In the genomic region with DNA sequence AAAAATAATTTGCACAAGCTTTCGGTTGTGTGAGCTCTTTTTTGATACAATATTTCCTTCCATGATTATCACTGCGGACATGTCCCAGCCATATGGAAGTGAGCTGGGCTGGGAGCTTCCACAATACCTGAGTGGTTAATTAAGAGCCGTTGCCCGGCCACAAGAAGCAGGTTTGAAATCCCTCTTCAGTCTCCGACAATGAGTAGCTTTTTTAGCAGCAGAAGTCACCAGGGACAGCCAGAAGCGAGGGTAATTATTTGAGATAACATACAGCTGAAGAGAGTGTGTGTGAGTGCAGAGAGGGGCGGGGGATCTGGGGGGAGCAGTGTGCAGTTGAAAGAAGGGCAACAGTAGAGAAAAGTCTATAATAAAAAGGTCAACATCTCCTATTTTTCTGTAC, we compare ENCODE assay signal across 14 cellular contexts.
A peak's percentile ranks its signal among the peaks of the same experiment; 100 is the strongest.
DNase-seq lines count a peak whose midpoint lies in the region; ATAC-seq, FAIRE-seq and TF ChIP-seq lines count a peak whose summit lies in the region.
"Had no signal": no experiment of that assay in that cellular context is flagged by ENCODE, and none has a peak within 500 bp of the region (broad histone marks: within the 10 kb centered on the region; RNA-seq: fewer than 3 reads in every experiment).

No MANE protein-coding gene starts in this region.

- peak overlapping the region in 1 of 2 experiments; percentile 14; a peak in 1 of 4 replicates for H3K27ac ChIP-seq in SK-N-SH (ENCODE audit: low read depth in 2 of 2, low read length in 1 of 2)
- H3K27ac ChIP-seq in astrocyte (ENCODE audit: low read depth, low read length), result no peak overlapping the region
- H3K27ac ChIP-seq: A549, parathyroid adenoma had no signal

- TF ChIP-seq CTCF in SK-N-SH (IDR thresholded peaks at IDR 0.05) (no peak), astrocyte (IDR thresholded peaks at IDR 0.05; ENCODE audit: insufficient read depth, low read depth, low read length) (no peak), progenitor cell of endocrine pancreas (IDR thresholded peaks at IDR 0.05; ENCODE audit: unreplicated experiment) (no peak)

- H3K9me3 ChIP-seq in SK-N-SH (no peaks in the 10 kb centered on the region), astrocyte (ENCODE audit: insufficient read depth, low read depth, low read length) (peaks cover 2% of the 10 kb centered on the region)
- H3K9me3 ChIP-seq: A549 had no signal

- no peaks in the 10 kb centered on the region for H3F3A ChIP-seq in SK-N-SH (replicated peaks; ENCODE audit: insufficient read depth)

- no peak overlapping the region for H3K4me3 ChIP-seq in SK-N-SH (ENCODE audit: low read depth in 2 of 2, low read length in 1 of 2)
- H3K4me3 ChIP-seq in astrocyte (ENCODE audit: insufficient read depth, low read depth, low read length), result no peak overlapping the region
- H3K4me3 ChIP-seq in H7 (ENCODE audit: insufficient read depth, low read depth, low read length), result no peak overlapping the region
- H3K4me3 ChIP-seq: A549 had no signal

- peak in 1 of 2 experiments; percentile 53; a peak in 1 of 4 replicates for TF ChIP-seq EP300 in SK-N-SH (IDR thresholded peaks at IDR 0.05; ENCODE audit: borderline replicate concordance in 1 of 2, low read depth in 1 of 2, low read length in 1 of 2)

- no peak overlapping the region for H3K4me2 ChIP-seq in SK-N-SH
- peak overlapping the region; percentile 71 for H3K4me2 ChIP-seq in astrocyte (ENCODE audit: low read length)
- H3K4me2 ChIP-seq: A549 had no signal

- WGBS in SK-N-SH (ENCODE audit: low lambda C conversion rate), result 26% methylated on average over 7 of the region's 7 CpGs

- intact Hi-C loops in activated CD4-positive, alpha-beta T cell treated with anti-CD3 and anti-CD28 coated beads, Interleukin-2, amount 10 ng/mL, durations not matched to agents 24 days and 14 days (cut with micrococcal nuclease), result no loop called here

- H3K36me3 Mint-ChIP-seq in astrocyte (ENCODE audit: low read depth, unreplicated experiment), result no peaks in the 10 kb centered on the region
- H3K36me3 Mint-ChIP-seq in progenitor cell of endocrine pancreas (ENCODE audit: insufficient read depth), result no peaks in the 10 kb centered on the region
- no peaks in the 10 kb centered on the region for H3K36me3 Mint-ChIP-seq in activated CD4-positive, alpha-beta T cell treated with anti-CD3 and anti-CD28 coated beads, Interleukin-2, amount 10 ng/mL, durations not matched to agents 24 days and 14 days (ENCODE audit: low read depth)

- DNase-seq in SK-N-SH, result peak; percentile 63
- DNase-seq in NCI-H2107 treated with DMSO at 0.1 percent for 48 hours (lab: John Stamatoyannopoulos, UW; ENCODE audit: unreplicated experiment), result peak; percentile 84
- no peak for DNase-seq in astrocyte (ENCODE audit: low read depth)
- DNase-seq in progenitor cell of endocrine pancreas (ENCODE audit: low spot score, unreplicated experiment), result no peak
- no peak for DNase-seq in activated CD4-positive, alpha-beta T cell treated with anti-CD3 and anti-CD28 coated beads, Interleukin-2, amount 10 ng/mL, durations not matched to agents 24 days and 14 days
- DNase-seq in H7, result no peak
- DNase-seq: activated T-cell treated with anti-CD3 and anti-CD28 coated beads, Interleukin-2, amount 50 U/mL, for 4 hours had no signal

- H3K9me2 ChIP-seq in SK-N-SH, result no peaks in the 10 kb centered on the region

- H3K9ac ChIP-seq in SK-N-SH (no peak overlapping the region), astrocyte (ENCODE audit: low read length) (no peak overlapping the region)
- H3K9ac ChIP-seq: parathyroid adenoma had no signal

- H3K4me1 ChIP-seq in SK-N-SH (ENCODE audit: control insufficient read depth in 1 of 2, insufficient read depth in 2 of 2, low read depth in 1 of 2, low read length in 1 of 2) (peaks cover 5 to 13% of the 10 kb centered on the region in 2 experiments; a peak in 3 of 4 replicates), astrocyte (ENCODE audit: insufficient read depth, low read length) (peaks cover 23% of the 10 kb centered on the region)
- H3K4me1 ChIP-seq: A549 had no signal

- H3K27me3 ChIP-seq in SK-N-SH (ENCODE audit: insufficient read depth) (no peaks in the 10 kb centered on the region), astrocyte (ENCODE audit: insufficient read depth, low read length) (peaks cover 5% of the 10 kb centered on the region), H7 (ENCODE audit: control insufficient read depth, insufficient read depth, low read length) (no peaks in the 10 kb centered on the region)

- H3K9me3 Mint-ChIP-seq in astrocyte (ENCODE audit: unreplicated experiment), result no peaks in the 10 kb centered on the region
- H3K9me3 Mint-ChIP-seq in progenitor cell of endocrine pancreas (ENCODE audit: low read depth), result no peaks in the 10 kb centered on the region
- no peaks in the 10 kb centered on the region for H3K9me3 Mint-ChIP-seq in activated CD4-positive, alpha-beta T cell treated with anti-CD3 and anti-CD28 coated beads, Interleukin-2, amount 10 ng/mL, durations not matched to agents 24 days and 14 days
- H3K9me3 Mint-ChIP-seq: activated T-cell treated with anti-CD3 and anti-CD28 coated beads, Interleukin-2, amount 50 U/mL, for 4 hours; T-helper 1 cell treated with Interleukin-12 subunit alpha and Interleukin-12 subunit beta and Interleukin-4 antibody, amounts not matched to agents 30 μg/mL and 1 μg/mL, for 36 hours had no signal

- H3K27me3 Mint-ChIP-seq in astrocyte (ENCODE audit: low read depth, unreplicated experiment), result peaks cover 26% of the 10 kb centered on the region
- H3K27me3 Mint-ChIP-seq in progenitor cell of endocrine pancreas, result peaks cover 52% of the 10 kb centered on the region
- peaks cover 2% of the 10 kb centered on the region for H3K27me3 Mint-ChIP-seq in activated CD4-positive, alpha-beta T cell treated with anti-CD3 and anti-CD28 coated beads, Interleukin-2, amount 10 ng/mL, durations not matched to agents 24 days and 14 days

- H3K27ac Mint-ChIP-seq in astrocyte (ENCODE audit: unreplicated experiment) (no peak overlapping the region), progenitor cell of endocrine pancreas (no peak overlapping the region)
- no peak overlapping the region for H3K27ac Mint-ChIP-seq in activated CD4-positive, alpha-beta T cell treated with anti-CD3 and anti-CD28 coated beads, Interleukin-2, amount 10 ng/mL, durations not matched to agents 24 days and 14 days
- H3K27ac Mint-ChIP-seq: T-helper 1 cell treated with Interleukin-12 subunit alpha and Interleukin-12 subunit beta and Interleukin-4 antibody, amounts not matched to agents 30 μg/mL and 1 μg/mL, for 36 hours had no signal

- no peak; the same call in 2 of the 3 replicates for ATAC-seq in SK-N-SH treated with all-trans-retinoic acid at 6 μM for 48 hours
- ATAC-seq in HG02840 (IDR thresholded peaks at IDR 0.05; ENCODE audit: low FRiP score, unreplicated experiment), result no peak
- ATAC-seq: A549; activated T-cell treated with anti-CD3 and anti-CD28 coated beads, Interleukin-2, amount 50 U/mL, for 4 hours; Panc1 had no signal

- H3K4me1 Mint-ChIP-seq in astrocyte (ENCODE audit: low read depth, unreplicated experiment) (peaks cover 6% of the 10 kb centered on the region), progenitor cell of endocrine pancreas (ENCODE audit: low read depth) (peaks cover 25% of the 10 kb centered on the region)
- no peaks in the 10 kb centered on the region for H3K4me1 Mint-ChIP-seq in activated CD4-positive, alpha-beta T cell treated with anti-CD3 and anti-CD28 coated beads, Interleukin-2, amount 10 ng/mL, durations not matched to agents 24 days and 14 days

- no peaks in the 10 kb centered on the region for H3K79me2 ChIP-seq in SK-N-SH (ENCODE audit: insufficient read depth)
- H3K79me2 ChIP-seq in astrocyte (ENCODE audit: insufficient read depth, low read length), result no peaks in the 10 kb centered on the region
- H3K79me2 ChIP-seq: parathyroid adenoma had no signal

- H2AFZ ChIP-seq in SK-N-SH (ENCODE audit: low read depth) (peak overlapping the region; percentile 22; the same call in 1 of the 2 replicates), astrocyte (ENCODE audit: low read depth, low read length) (no peak overlapping the region)
- H2AFZ ChIP-seq: parathyroid adenoma had no signal

- H4K20me1 ChIP-seq in SK-N-SH (ENCODE audit: insufficient read depth) (no peaks in the 10 kb centered on the region), astrocyte (ENCODE audit: insufficient read depth, low read length) (no peaks in the 10 kb centered on the region)

- no peak for FAIRE-seq in astrocyte (lab: Jason Lieb, UNC)
- FAIRE-seq: A549, GM18507 had no signal

- POLR2A ChIA-PET in SK-N-SH (lab: Yijun Ruan, JAX), result no interaction called here

- no peak; the same call in 1 of the 2 replicates for TF ChIP-seq RAD21 in SK-N-SH (IDR thresholded peaks at IDR 0.05; ENCODE audit: low read length)

- H3K4me3 Mint-ChIP-seq in astrocyte (ENCODE audit: unreplicated experiment) (no peak overlapping the region), progenitor cell of endocrine pancreas (ENCODE audit: low read depth) (peak overlapping the region; percentile 4)
- H3K4me3 Mint-ChIP-seq in activated CD4-positive, alpha-beta T cell treated with anti-CD3 and anti-CD28 coated beads, Interleukin-2, amount 10 ng/mL, durations not matched to agents 24 days and 14 days, result no peak overlapping the region
- H3K4me3 Mint-ChIP-seq: activated T-cell treated with anti-CD3 and anti-CD28 coated beads, Interleukin-2, amount 50 U/mL, for 4 hours; T-helper 1 cell treated with Interleukin-12 subunit alpha and Interleukin-12 subunit beta and Interleukin-4 antibody, amounts not matched to agents 30 μg/mL and 1 μg/mL, for 36 hours had no signal

- H3K36me3 ChIP-seq in SK-N-SH (replicated peaks in 1 of 2; ENCODE audit: control insufficient read depth in 1 of 2, insufficient read depth in 2 of 2, low read length in 1 of 2), result no peaks in the 10 kb centered on the region
- no peaks in the 10 kb centered on the region for H3K36me3 ChIP-seq in astrocyte (ENCODE audit: insufficient read depth, low read length)
- H3K36me3 ChIP-seq in H7 (replicated peaks; ENCODE audit: control insufficient read depth, insufficient read depth, low read length), result no peaks in the 10 kb centered on the region

- CTCF ChIA-PET in SK-N-SH (lab: Yijun Ruan, JAX), result interaction anchor here (1.3 to 1.5 kb wide), 3 partner anchors 20 to 33 kb away, joined by 3 to 4 read pairs (median 3); no protein-coding TSS in a partner anchor

TF ChIP-seq in SK-N-SH, 30 proteins besides CTCF, POLR2A, EP300 and RAD21 (continues in another document):
- no peak for TF ChIP-seq SMC3 (IDR thresholded peaks at IDR 0.05; ENCODE audit: low read depth, low read length)
- TF ChIP-seq YY1 (IDR thresholded peaks at IDR 0.05; ENCODE audit: low read depth), result no peak
- TF ChIP-seq JUND (IDR thresholded peaks at IDR 0.05), result no peak
- no peak for TF ChIP-seq TAF1 (IDR thresholded peaks at IDR 0.05; ENCODE audit: borderline replicate concordance, low read depth, low read length)
- no peak for TF ChIP-seq FOSL2 (IDR thresholded peaks at IDR 0.05; ENCODE audit: borderline replicate concordance, low read depth)

Comparison
In these comparisons a context has a peak if more than half of its experiments do, and no peak if none do; other contexts are left out.
1. DNase-seq: peak in SK-N-SH (single experiment) and NCI-H2107 treated with DMSO at 0.1 percent for 48 hours (single experiment); none in astrocyte (single experiment), progenitor cell of endocrine pancreas (single experiment), activated CD4-positive, alpha-beta T cell treated with anti-CD3 and anti-CD28 coated beads, Interleukin-2, amount 10 ng/mL, durations not matched to agents 24 days and 14 days (single experiment) and H7 (single experiment).